In the genomic region with DNA sequence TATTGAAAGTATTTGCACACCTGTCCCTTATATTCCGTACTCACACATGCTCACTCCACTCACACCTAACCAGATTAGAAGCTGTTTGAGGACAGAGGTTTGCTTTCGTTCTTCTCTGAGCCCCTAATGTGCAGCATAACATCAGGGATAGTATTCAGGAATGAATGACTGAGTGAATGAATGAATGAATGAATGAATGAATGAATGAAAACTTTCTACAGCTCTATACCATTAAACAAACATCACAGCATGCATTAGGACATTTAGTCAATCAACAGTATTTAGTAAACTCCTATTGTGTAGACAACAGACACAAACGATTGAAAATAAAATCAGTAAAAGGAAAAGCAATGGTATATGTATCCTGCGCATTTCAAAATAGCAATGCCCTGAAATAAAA, we compare ENCODE assay signal across 21 cellular contexts.
A peak's percentile ranks its signal among the peaks of the same experiment; 100 is the strongest.
DNase-seq lines count a peak whose midpoint lies in the region; ATAC-seq and TF ChIP-seq lines count a peak whose summit lies in the region.
"Had no signal": no experiment of that assay in that cellular context is flagged by ENCODE, and none has a peak within 500 bp of the region (broad histone marks: within the 10 kb centered on the region; RNA-seq: fewer than 3 reads in every experiment).

No MANE protein-coding gene starts in this region.

- 89 to 93% methylated on average over 2 to 3 of the region's 4 CpGs for WGBS in gastroesophageal sphincter (ENCODE audit: low coverage in 1 of 2), 2 donors

- H3K36me3 ChIP-seq in gastroesophageal sphincter, result no peaks in the 10 kb centered on the region
- H3K36me3 ChIP-seq: BE2C had no signal

- H3K4me3 Mint-ChIP-seq in activated naive CD8-positive, alpha-beta T cell, result no peak overlapping the region
- H3K4me3 Mint-ChIP-seq in activated naive CD8-positive, alpha-beta T cell treated with anti-CD3 and anti-CD28 coated beads for 36 hours, result no peak overlapping the region
- no peak overlapping the region for H3K4me3 Mint-ChIP-seq in activated T-helper 1 cell treated with anti-CD3 and anti-CD28 coated beads, Interleukin-12 subunit alpha, Interleukin-12 subunit beta, Interleukin-2, Interleukin-4 antibody, amounts not matched to agents 30 ng/mL and 10 ng/mL and 1 ng/mL, durations not matched to agents 14 hours and 24 hours and 36 hours
- H3K4me3 Mint-ChIP-seq in activated T-helper 2 cell treated with anti-CD3 and anti-CD28 coated beads, Interferon-gamma antibody, Interleukin-2, Interleukin-4, amounts not matched to agents 10 μg/mL and 5 μg/mL and 100 μg/mL, durations not matched to agents 14 hours and 24 hours and 36 hours (ENCODE audit: low read depth), result no peak overlapping the region
- no peak overlapping the region for H3K4me3 Mint-ChIP-seq in stimulated activated effector memory CD8-positive, alpha-beta T cell treated with anti-CD3 and anti-CD28 coated beads, Interleukin-12 subunit alpha, Interleukin-12 subunit beta, amount 100 ng/mL, for 72 hours
- H3K4me3 Mint-ChIP-seq: CD4-positive, CD25-positive, alpha-beta regulatory T cell; CD8-positive, alpha-beta memory T cell; GM23338; HFFc6; IgD-negative memory B cell had no signal

- intact Hi-C loops in activated T-helper 1 cell treated with anti-CD3 and anti-CD28 coated beads, Interleukin-12 subunit alpha, Interleukin-12 subunit beta, Interleukin-2, Interleukin-4 antibody, amounts not matched to agents 30 ng/mL and 10 ng/mL and 1 ng/mL, durations not matched to agents 14 hours and 24 hours and 36 hours (cut with micrococcal nuclease), result loop anchor here (2.0 to 10.0 kb wide), 5 partner anchors 97 to 911 kb away; partner anchors contain the start of gene EIF4E3
- intact Hi-C loops in activated T-helper 2 cell treated with anti-CD3 and anti-CD28 coated beads, Interferon-gamma antibody, Interleukin-2, Interleukin-4, amounts not matched to agents 10 μg/mL and 5 μg/mL and 100 μg/mL, durations not matched to agents 14 hours and 24 hours and 36 hours (cut with micrococcal nuclease), result loop anchor here (2.0 kb wide), 5 partner anchors 121 to 297 kb away; no protein-coding TSS in a partner anchor

- no peaks in the 10 kb centered on the region for H3K9me3 Mint-ChIP-seq in activated naive CD8-positive, alpha-beta T cell (ENCODE audit: low read depth)
- H3K9me3 Mint-ChIP-seq in activated naive CD8-positive, alpha-beta T cell treated with anti-CD3 and anti-CD28 coated beads for 36 hours, result no peaks in the 10 kb centered on the region
- H3K9me3 Mint-ChIP-seq in activated T-helper 1 cell treated with anti-CD3 and anti-CD28 coated beads, Interleukin-12 subunit alpha, Interleukin-12 subunit beta, Interleukin-2, Interleukin-4 antibody, amounts not matched to agents 30 ng/mL and 10 ng/mL and 1 ng/mL, durations not matched to agents 14 hours and 24 hours and 36 hours, result peaks cover 9% of the 10 kb centered on the region
- peaks cover 13% of the 10 kb centered on the region for H3K9me3 Mint-ChIP-seq in activated T-helper 2 cell treated with anti-CD3 and anti-CD28 coated beads, Interferon-gamma antibody, Interleukin-2, Interleukin-4, amounts not matched to agents 10 μg/mL and 5 μg/mL and 100 μg/mL, durations not matched to agents 14 hours and 24 hours and 36 hours
- H3K9me3 Mint-ChIP-seq in stimulated activated effector memory CD8-positive, alpha-beta T cell treated with anti-CD3 and anti-CD28 coated beads, Interleukin-12 subunit alpha, Interleukin-12 subunit beta, amount 100 ng/mL, for 72 hours, result no peaks in the 10 kb centered on the region
- H3K9me3 Mint-ChIP-seq: GM23338, HFFc6 had no signal

- H3K27me3 Mint-ChIP-seq in activated naive CD8-positive, alpha-beta T cell, result peaks cover 2% of the 10 kb centered on the region
- peaks cover 13% of the 10 kb centered on the region for H3K27me3 Mint-ChIP-seq in activated naive CD8-positive, alpha-beta T cell treated with anti-CD3 and anti-CD28 coated beads for 36 hours
- H3K27me3 Mint-ChIP-seq in activated T-helper 1 cell treated with anti-CD3 and anti-CD28 coated beads, Interleukin-12 subunit alpha, Interleukin-12 subunit beta, Interleukin-2, Interleukin-4 antibody, amounts not matched to agents 30 ng/mL and 10 ng/mL and 1 ng/mL, durations not matched to agents 14 hours and 24 hours and 36 hours (ENCODE audit: insufficient read depth), result peaks cover 2% of the 10 kb centered on the region
- H3K27me3 Mint-ChIP-seq in activated T-helper 2 cell treated with anti-CD3 and anti-CD28 coated beads, Interferon-gamma antibody, Interleukin-2, Interleukin-4, amounts not matched to agents 10 μg/mL and 5 μg/mL and 100 μg/mL, durations not matched to agents 14 hours and 24 hours and 36 hours (ENCODE audit: low read depth), result no peaks in the 10 kb centered on the region
- H3K27me3 Mint-ChIP-seq: CD4-positive, CD25-positive, alpha-beta regulatory T cell had no signal

- no peak for TF ChIP-seq EP300 in gastroesophageal sphincter (IDR thresholded peaks at IDR 0.05)

- no peak for TF ChIP-seq CTCF in gastroesophageal sphincter (IDR thresholded peaks at IDR 0.05)

- peaks cover 6% of the 10 kb centered on the region for H3K36me3 Mint-ChIP-seq in activated naive CD8-positive, alpha-beta T cell
- H3K36me3 Mint-ChIP-seq in activated naive CD8-positive, alpha-beta T cell treated with anti-CD3 and anti-CD28 coated beads for 36 hours, result no peaks in the 10 kb centered on the region
- H3K36me3 Mint-ChIP-seq in activated T-helper 1 cell treated with anti-CD3 and anti-CD28 coated beads, Interleukin-12 subunit alpha, Interleukin-12 subunit beta, Interleukin-2, Interleukin-4 antibody, amounts not matched to agents 30 ng/mL and 10 ng/mL and 1 ng/mL, durations not matched to agents 14 hours and 24 hours and 36 hours (ENCODE audit: low read depth), result peaks cover 1% of the 10 kb centered on the region
- H3K36me3 Mint-ChIP-seq in activated T-helper 2 cell treated with anti-CD3 and anti-CD28 coated beads, Interferon-gamma antibody, Interleukin-2, Interleukin-4, amounts not matched to agents 10 μg/mL and 5 μg/mL and 100 μg/mL, durations not matched to agents 14 hours and 24 hours and 36 hours (ENCODE audit: low read depth), result peaks cover 5% of the 10 kb centered on the region
- no peaks in the 10 kb centered on the region for H3K36me3 Mint-ChIP-seq in stimulated activated effector memory CD8-positive, alpha-beta T cell treated with anti-CD3 and anti-CD28 coated beads, Interleukin-12 subunit alpha, Interleukin-12 subunit beta, amount 100 ng/mL, for 72 hours
- H3K36me3 Mint-ChIP-seq: CD4-positive, CD25-positive, alpha-beta regulatory T cell had no signal

- H3K9me3 ChIP-seq in gastroesophageal sphincter, result no peaks in the 10 kb centered on the region
- H3K9me3 ChIP-seq: BE2C had no signal

- no peak for ATAC-seq in stimulated activated effector memory CD8-positive, alpha-beta T cell treated with anti-CD3 and anti-CD28 coated beads, Interleukin-12 subunit alpha, Interleukin-12 subunit beta, amount 100 ng/mL, for 72 hours
- no peak for ATAC-seq in gastroesophageal sphincter
- ATAC-seq: GM23338 had no signal

- H3K4me1 Mint-ChIP-seq in activated naive CD8-positive, alpha-beta T cell (ENCODE audit: low read depth), result peaks cover 18% of the 10 kb centered on the region
- H3K4me1 Mint-ChIP-seq in activated naive CD8-positive, alpha-beta T cell treated with anti-CD3 and anti-CD28 coated beads for 36 hours, result peaks cover 24% of the 10 kb centered on the region
- H3K4me1 Mint-ChIP-seq in activated T-helper 1 cell treated with anti-CD3 and anti-CD28 coated beads, Interleukin-12 subunit alpha, Interleukin-12 subunit beta, Interleukin-2, Interleukin-4 antibody, amounts not matched to agents 30 ng/mL and 10 ng/mL and 1 ng/mL, durations not matched to agents 14 hours and 24 hours and 36 hours (ENCODE audit: low read depth), result peaks cover 39% of the 10 kb centered on the region
- peaks cover 36% of the 10 kb centered on the region for H3K4me1 Mint-ChIP-seq in activated T-helper 2 cell treated with anti-CD3 and anti-CD28 coated beads, Interferon-gamma antibody, Interleukin-2, Interleukin-4, amounts not matched to agents 10 μg/mL and 5 μg/mL and 100 μg/mL, durations not matched to agents 14 hours and 24 hours and 36 hours (ENCODE audit: low read depth)
- peaks cover 35% of the 10 kb centered on the region for H3K4me1 Mint-ChIP-seq in stimulated activated effector memory CD8-positive, alpha-beta T cell treated with anti-CD3 and anti-CD28 coated beads, Interleukin-12 subunit alpha, Interleukin-12 subunit beta, amount 100 ng/mL, for 72 hours
- H3K4me1 Mint-ChIP-seq: CD8-positive, alpha-beta memory T cell; GM23338 had no signal

- H3K27me3 ChIP-seq in gastroesophageal sphincter, result no peaks in the 10 kb centered on the region
- H3K27me3 ChIP-seq: BE2C had no signal

- H3K27ac ChIP-seq in gastroesophageal sphincter, result no peak overlapping the region

- no peaks in the 10 kb centered on the region for H3K4me1 ChIP-seq in gastroesophageal sphincter
- H3K4me1 ChIP-seq: BE2C had no signal

- DNase-seq in activated naive CD8-positive, alpha-beta T cell treated with anti-CD3 and anti-CD28 coated beads for 36 hours, result no peak
- DNase-seq in activated T-helper 1 cell treated with anti-CD3 and anti-CD28 coated beads, Interleukin-12 subunit alpha, Interleukin-12 subunit beta, Interleukin-2, Interleukin-4 antibody, amounts not matched to agents 30 ng/mL and 10 ng/mL and 1 ng/mL, durations not matched to agents 14 hours and 24 hours and 36 hours (ENCODE audit: low spot score), result no peak
- DNase-seq in activated T-helper 2 cell treated with anti-CD3 and anti-CD28 coated beads, Interferon-gamma antibody, Interleukin-2, Interleukin-4, amounts not matched to agents 10 μg/mL and 5 μg/mL and 100 μg/mL, durations not matched to agents 14 hours and 24 hours and 36 hours (ENCODE audit: low spot score), result no peak
- DNase-seq in stimulated activated effector memory CD8-positive, alpha-beta T cell treated with anti-CD3 and anti-CD28 coated beads, Interleukin-12 subunit alpha, Interleukin-12 subunit beta, amount 100 ng/mL, for 72 hours (ENCODE audit: low spot score in 2 of 2), result no peak
- DNase-seq in cerebellum (ENCODE audit: low spot score), result no peak
- DNase-seq: ACHN; BE2C; C1 segment of cervical spinal cord; CD4-positive, CD25-positive, alpha-beta regulatory T cell; CD8-positive, alpha-beta memory T cell; COR-L47; DMS 273 treated with DMSO at 0.1 percent for 48 hours; DMS53; DND-41; EL; HCEC 1CT; HFFc6 had no signal

- no peak overlapping the region for H3K4me3 ChIP-seq in gastroesophageal sphincter
- H3K4me3 ChIP-seq: GM23338 had no signal

- TF ChIP-seq POLR2A in gastroesophageal sphincter (IDR thresholded peaks at IDR 0.05), result no peak

- peak overlapping the region; percentile 64 for H3K27ac Mint-ChIP-seq in activated naive CD8-positive, alpha-beta T cell
- no peak overlapping the region for H3K27ac Mint-ChIP-seq in activated naive CD8-positive, alpha-beta T cell treated with anti-CD3 and anti-CD28 coated beads for 36 hours
- H3K27ac Mint-ChIP-seq in activated T-helper 1 cell treated with anti-CD3 and anti-CD28 coated beads, Interleukin-12 subunit alpha, Interleukin-12 subunit beta, Interleukin-2, Interleukin-4 antibody, amounts not matched to agents 30 ng/mL and 10 ng/mL and 1 ng/mL, durations not matched to agents 14 hours and 24 hours and 36 hours, result peak overlapping the region; percentile 13
- H3K27ac Mint-ChIP-seq in activated T-helper 2 cell treated with anti-CD3 and anti-CD28 coated beads, Interferon-gamma antibody, Interleukin-2, Interleukin-4, amounts not matched to agents 10 μg/mL and 5 μg/mL and 100 μg/mL, durations not matched to agents 14 hours and 24 hours and 36 hours, result peak overlapping the region; percentile 71
- H3K27ac Mint-ChIP-seq in stimulated activated effector memory CD8-positive, alpha-beta T cell treated with anti-CD3 and anti-CD28 coated beads, Interleukin-12 subunit alpha, Interleukin-12 subunit beta, amount 100 ng/mL, for 72 hours, result peak overlapping the region; percentile 26
- H3K27ac Mint-ChIP-seq: CD4-positive, CD25-positive, alpha-beta regulatory T cell; CD8-positive, alpha-beta memory T cell; GM23338; HFFc6; IgD-negative memory B cell had no signal
